ENCODE assay signal across 1 cellular context in the genomic region with DNA sequence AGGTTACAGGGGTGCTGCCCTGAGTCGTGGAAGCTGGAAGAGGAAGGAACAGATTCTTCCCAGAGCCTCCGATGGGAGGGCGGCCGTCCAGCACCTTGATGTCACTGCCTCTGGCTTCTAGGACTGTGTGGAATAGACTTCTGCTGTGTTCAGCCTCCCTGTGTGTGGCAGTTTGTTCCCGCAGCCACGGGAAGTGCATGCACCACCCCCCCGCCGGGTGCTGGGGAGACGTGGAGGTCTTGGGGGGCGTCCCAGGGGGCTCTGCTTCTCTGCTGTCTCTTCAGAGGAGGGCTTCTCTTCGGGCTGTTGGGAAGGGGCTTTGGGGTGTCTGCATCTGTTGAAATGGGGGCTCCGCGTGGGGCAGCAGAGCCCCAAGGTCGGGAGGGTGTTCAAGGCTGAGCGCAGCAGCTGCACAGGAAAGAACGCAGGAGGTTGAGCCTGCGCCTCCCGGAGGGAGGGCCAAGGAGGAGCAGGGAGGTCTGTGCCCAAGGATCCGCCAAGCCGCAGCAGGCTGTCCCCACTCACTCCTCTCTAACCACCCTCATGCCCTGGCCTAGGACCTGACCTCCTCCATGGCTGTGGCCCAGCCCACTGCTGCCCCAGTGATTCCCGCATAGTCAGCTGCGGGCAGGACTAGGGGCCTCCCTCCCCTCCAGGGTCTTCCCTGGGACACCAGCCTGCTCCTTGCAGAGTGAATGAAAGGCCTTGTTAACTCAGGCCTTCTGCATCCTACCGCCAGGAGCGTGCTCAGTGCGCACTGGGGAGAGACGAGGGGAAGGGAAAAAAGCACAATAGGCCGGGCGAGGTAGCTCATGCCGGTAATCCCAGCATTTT.
TF ChIP-seq lines count a peak whose summit lies in the region.

No MANE protein-coding gene starts in this region.

TF ChIP-seq in IMR-90, 13 proteins besides CTCF, POLR2A, EP300 and RAD21:
- TF ChIP-seq RCOR1 (IDR thresholded peaks at IDR 0.05; ENCODE audit: insufficient replicate concordance, low read length) (no peak), ELK1 (IDR thresholded peaks at IDR 0.05; ENCODE audit: borderline replicate concordance, low read depth, low read length) (no peak)
